In the genomic region with DNA sequence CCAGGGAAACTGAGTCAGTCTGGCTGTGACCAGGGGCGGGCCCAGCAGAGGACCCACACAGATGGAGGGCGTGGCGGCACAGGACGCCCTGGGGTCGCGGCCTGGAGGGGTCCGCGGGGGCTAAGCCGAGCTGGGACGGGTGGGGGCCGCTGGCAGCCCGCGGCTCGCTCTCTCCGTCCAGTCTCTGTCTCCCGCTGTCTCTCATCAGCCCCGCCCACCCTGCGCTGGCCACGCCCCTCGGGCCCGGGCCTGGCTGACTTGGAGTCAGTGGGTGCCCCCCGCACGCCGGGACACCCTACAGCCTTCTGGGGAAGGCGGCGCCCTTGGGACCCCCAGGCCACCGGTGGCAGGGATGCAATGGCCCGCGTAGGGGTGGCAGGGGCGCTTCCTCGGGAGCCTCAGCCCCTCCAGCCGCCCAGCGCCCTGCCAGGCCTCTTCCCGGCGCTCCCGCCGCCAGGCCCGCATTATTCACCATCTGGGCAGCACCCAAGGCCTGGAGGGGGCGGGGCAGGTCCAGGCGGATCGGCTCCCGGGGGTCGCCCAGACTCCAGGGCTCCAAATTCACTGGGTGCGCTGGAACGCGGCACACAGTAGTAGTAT, we compare ENCODE assay signal across 8 cellular contexts. TPM values are rescaled to one million over a fixed set of nuclear protein-coding genes. Genes with fewer than 3 reads are reported as not detected.
A peak's percentile ranks its signal among the peaks of the same experiment; 100 is the strongest.
DNase-seq lines count a peak whose midpoint lies in the region; ATAC-seq and TF ChIP-seq lines count a peak whose summit lies in the region.

A gene (minus strand): TSS at position 186 of the 600 bp plus-strand sequence. CDS start 6,241 bp downstream, outside the sequence.

- H3K4me1 ChIP-seq in GM23338 (ENCODE audit: insufficient read depth), result peaks cover 10% of the 10 kb centered on the region
- peaks cover 0 to 8% (median 4%) of the 10 kb centered on the region in 4 donors for H3K4me1 ChIP-seq in liver (ENCODE audit: control insufficient read depth in 4 of 4, insufficient read depth in 4 of 4, low read length in 3 of 4)

- TF ChIP-seq CTCF in AG04450 (IDR thresholded peaks at IDR 0.05; ENCODE audit: low read depth, low read length) (no peak), GM23338 (conservative IDR thresholded peaks at IDR 0.05; ENCODE audit: low read depth in 2 of 2) (no peak), activated B cell treated with CpG ODN at 0.5 μM for 24 hours (IDR thresholded peaks at IDR 0.05) (no peak), liver (IDR thresholded peaks at IDR 0.05; ENCODE audit: low read depth, low read length, missing input control) (no peak)

- peaks cover 10% of the 10 kb centered on the region for H3K27me3 Mint-ChIP-seq in GM23338 (ENCODE audit: insufficient read depth, low read depth, poor library complexity)
- H3K27me3 Mint-ChIP-seq in activated B cell treated with CpG ODN at 0.5 μM for 24 hours, result peaks cover 1% of the 10 kb centered on the region
- peaks cover 16% of the 10 kb centered on the region for H3K27me3 Mint-ChIP-seq in dendritic cell treated with granulocyte-macrophage colony-stimulating factor and Interleukin-4, amounts not matched to agents 40 ng/mL and 50 ng/mL, for 4 days

- H3K4me1 Mint-ChIP-seq in GM23338 (peaks cover 11% of the 10 kb centered on the region), activated B cell treated with CpG ODN at 0.5 μM for 24 hours (peaks cover 18% of the 10 kb centered on the region)
- H3K4me1 Mint-ChIP-seq in dendritic cell treated with granulocyte-macrophage colony-stimulating factor and Interleukin-4, amounts not matched to agents 40 ng/mL and 50 ng/mL, for 4 days (ENCODE audit: low read depth), result peaks cover 32% of the 10 kb centered on the region

- H3F3A ChIP-seq in GM23338 (replicated peaks; ENCODE audit: low read depth), result peaks cover 4% of the 10 kb centered on the region; the same call in 1 of the 2 replicates

- POLR2A ChIA-PET in AG04450 (lab: Yijun Ruan, JAX), result interaction anchor here (1.6 kb wide), 1 partner anchor 26 kb away, joined by 3 read pairs; no protein-coding TSS in a partner anchor
- POLR2A ChIA-PET in activated B cell treated with CpG ODN at 0.5 μM for 24 hours (lab: Charles Lee), result interaction anchor here (0.6 kb wide), 1 partner anchor 22 kb away, joined by 4 read pairs; no protein-coding TSS in a partner anchor

- peak; percentile 74 for ATAC-seq in GM23338
- peak; percentile 63 for ATAC-seq in activated B cell treated with CpG ODN at 0.5 μM for 24 hours (ENCODE audit: low read depth)
- no peak for ATAC-seq in GM21619 (IDR thresholded peaks at IDR 0.05; ENCODE audit: unreplicated experiment)

- H3K36me3 Mint-ChIP-seq in GM23338 (ENCODE audit: low read depth) (peaks cover 10% of the 10 kb centered on the region), activated B cell treated with CpG ODN at 0.5 μM for 24 hours (ENCODE audit: low read depth) (peaks cover 10% of the 10 kb centered on the region)
- H3K36me3 Mint-ChIP-seq in dendritic cell treated with granulocyte-macrophage colony-stimulating factor and Interleukin-4, amounts not matched to agents 40 ng/mL and 50 ng/mL, for 4 days (ENCODE audit: low read depth), result peaks cover 22% of the 10 kb centered on the region

- H3K4me3 ChIP-seq in AG04450 (ENCODE audit: low read depth, low read length), result peak within 1 kb of the TSS; percentile 72
- H3K4me3 ChIP-seq in GM23338, result peak within 1 kb of the TSS; percentile 64
- H3K4me3 ChIP-seq in liver (ENCODE audit: low read depth in 1 of 3, low read length in 3 of 3), result peak within 1 kb of the TSS in 2 of 3 donors; percentile 2 to 55

- WGBS in liver, result 5% methylated on average over 46 of the region's 46 CpGs

- intact Hi-C loops in activated B cell treated with CpG ODN at 0.5 μM for 24 hours (cut with micrococcal nuclease), result loop anchor here (5.0 kb wide), 1 partner anchor 49 kb away; a partner anchor contains a TSS
- intact Hi-C loops in dendritic cell treated with granulocyte-macrophage colony-stimulating factor and Interleukin-4, amounts not matched to agents 40 ng/mL and 50 ng/mL, for 4 days (cut with micrococcal nuclease), result no loop called here

- no peak within 1 kb of the TSS for H3K27ac ChIP-seq in AG04450 (ENCODE audit: low read depth, low read length)
- no peak within 1 kb of the TSS for H3K27ac ChIP-seq in GM23338 (ENCODE audit: low read depth)
- H3K27ac ChIP-seq in liver (ENCODE audit: low read depth in 1 of 2, low read length in 2 of 2), result peak within 1 kb of the TSS; percentile 69 to 73

- DNase-seq in AG04450 (ENCODE audit: low read depth, low spot score), result no peak
- DNase-seq in GM23338 (ENCODE audit: low spot score), result peak; percentile 63
- peak; percentile 74 for DNase-seq in activated B cell treated with CpG ODN at 0.5 μM for 24 hours
- DNase-seq in stimulated activated CD4-positive, alpha-beta T cell treated with anti-CD3 and anti-CD28 coated beads, TNF-alpha, amount 100 ng/mL, for 48 hours (ENCODE audit: low read depth in 3 of 3), result peak in 2 of 3 donors; percentile 21 to 57
- no peak for DNase-seq in SK-N-DZ (ENCODE audit: low spot score)

- H3K9me2 ChIP-seq in GM23338 (ENCODE audit: insufficient read depth), result no peaks in the 10 kb centered on the region

- CTCF ChIA-PET in AG04450 (lab: Charles Lee) (no interaction called here), activated B cell treated with CpG ODN at 0.5 μM for 24 hours (lab: Charles Lee) (interaction anchor here (0.9 to 1.2 kb wide), 2 partner anchors 16 to 61 kb away, joined by 3 to 4 read pairs; no protein-coding TSS in a partner anchor)

- H3K9ac ChIP-seq in liver (ENCODE audit: low read depth in 1 of 2, low read length in 2 of 2), result no peak within 1 kb of the TSS

- H3K9me3 ChIP-seq in AG04450 (ENCODE audit: control insufficient read depth, insufficient read depth, low read length), result peaks cover 15% of the 10 kb centered on the region; the same call in 1 of the 2 replicates
- H3K9me3 ChIP-seq in liver (ENCODE audit: control insufficient read depth in 4 of 4, low read length in 3 of 4), result no peaks in the 10 kb centered on the region

- H3K27ac Mint-ChIP-seq in GM23338, result no peak within 1 kb of the TSS
- H3K27ac Mint-ChIP-seq in activated B cell treated with CpG ODN at 0.5 μM for 24 hours, result no peak within 1 kb of the TSS
- peak within 1 kb of the TSS; percentile 74 for H3K27ac Mint-ChIP-seq in dendritic cell treated with granulocyte-macrophage colony-stimulating factor and Interleukin-4, amounts not matched to agents 40 ng/mL and 50 ng/mL, for 4 days

- H3K4me3 Mint-ChIP-seq in GM23338, result peak within 1 kb of the TSS; percentile 69
- H3K4me3 Mint-ChIP-seq in activated B cell treated with CpG ODN at 0.5 μM for 24 hours, result peak within 1 kb of the TSS; percentile 65
- peak within 1 kb of the TSS; percentile 60 for H3K4me3 Mint-ChIP-seq in dendritic cell treated with granulocyte-macrophage colony-stimulating factor and Interleukin-4, amounts not matched to agents 40 ng/mL and 50 ng/mL, for 4 days

- H3K9me3 Mint-ChIP-seq in GM23338 (no peaks in the 10 kb centered on the region), activated B cell treated with CpG ODN at 0.5 μM for 24 hours (no peaks in the 10 kb centered on the region)
- peaks cover 7% of the 10 kb centered on the region for H3K9me3 Mint-ChIP-seq in dendritic cell treated with granulocyte-macrophage colony-stimulating factor and Interleukin-4, amounts not matched to agents 40 ng/mL and 50 ng/mL, for 4 days

- H3K36me3 ChIP-seq in GM23338 (ENCODE audit: insufficient read depth), result no peaks in the 10 kb centered on the region
- peaks cover 2 to 8% (median 3%) of the 10 kb centered on the region in 4 donors for H3K36me3 ChIP-seq in liver (ENCODE audit: control insufficient read depth in 4 of 4, insufficient read depth in 3 of 4, low read depth in 1 of 4, low read length in 3 of 4)

- H4K20me1 ChIP-seq in GM23338 (replicated peaks; ENCODE audit: insufficient read depth), result no peaks in the 10 kb centered on the region

- H3K79me2 ChIP-seq in GM23338 (replicated peaks; ENCODE audit: insufficient read depth), result no peaks in the 10 kb centered on the region

- peak within 1 kb of the TSS; percentile 80 for H2AFZ ChIP-seq in GM23338

- H3K27me3 ChIP-seq in AG04450 (ENCODE audit: control insufficient read depth, insufficient read depth, low read length), result no peaks in the 10 kb centered on the region
- peaks cover 11% of the 10 kb centered on the region for H3K27me3 ChIP-seq in GM23338 (ENCODE audit: insufficient read depth)
- H3K27me3 ChIP-seq in liver (ENCODE audit: control insufficient read depth in 4 of 4, insufficient read depth in 4 of 4, low read length in 3 of 4), result no peaks in the 10 kb centered on the region

- peak within 1 kb of the TSS; percentile 95 for H3K4me2 ChIP-seq in GM23338

- TF ChIP-seq RAD21 in liver (IDR thresholded peaks at IDR 0.05), result no peak

TF ChIP-seq in GM23338, 12 proteins besides CTCF, POLR2A, EP300 and RAD21 (continues in another document):
- TF ChIP-seq EZH2 (IDR thresholded peaks at IDR 0.05; ENCODE audit: low read depth, unreplicated experiment) (no peak), NANOG (IDR thresholded peaks at IDR 0.05; ENCODE audit: borderline replicate concordance) (no peak), CREB1 (CRISPR knock-in tag; IDR thresholded peaks at IDR 0.05; ENCODE audit: low read depth) (no peak), ZNF331 (CRISPR knock-in tag; IDR thresholded peaks at IDR 0.05; ENCODE audit: low read depth) (no peak), EZH2phosphoT487 (IDR thresholded peaks at IDR 0.05; ENCODE audit: unreplicated experiment) (no peak), ZNF114 (CRISPR knock-in tag; IDR thresholded peaks at IDR 0.05) (no peak), POLR2AphosphoS5 (IDR thresholded peaks at IDR 0.05; ENCODE audit: low read depth) (no peak), STAT1 (IDR thresholded peaks at IDR 0.05; ENCODE audit: unreplicated experiment) (no peak)

RNA-seq across cellular contexts. Expression of the gene that starts here (rescaled TPM):
- polyA plus RNA-seq in AG04450 (2011; rRNA removed) (0.84 and 0.99 TPM in 2 replicates), GM23338 (2016; fragmentation: Nextera tagmentation; extraction: Ambion mirVana) (0.42 and 0.47 TPM in 2 replicates), liver (1 to 10 TPM; 5.0 to 5.9 TPM)
- polyA minus RNA-seq in AG04450 (2011; rRNA and poly(A)+ RNA removed), result 0.43 and 1.1 TPM in 2 replicates
- 0.73 and 0.82 TPM in 2 replicates for total RNA-seq in GM23338 (2014; rRNA removed; shearing (Covaris generic))
- total RNA-seq in activated B cell treated with CpG ODN at 0.5 μM for 24 hours (0.39 and 0.47 TPM in 2 replicates), liver (1 to 10 TPM; 1.7 to 6.0 TPM)
- 0.23 and 0.44 TPM in 2 replicates for polyA plus RNA-seq in SK-N-DZ (2014; cell fraction: cytosol; rRNA removed)
- not detected in 2 replicates for polyA plus RNA-seq in SK-N-DZ (2014; cell fraction: nucleus; rRNA removed)

Comparison
In these comparisons a context has a peak if more than half of its experiments do, and no peak if none do; other contexts are left out.
1. Peak in DNase-seq, ATAC-seq, H3K4me3 ChIP-seq and H3K4me2 ChIP-seq in GM23338; RNA of the gene not detected or under 1 TPM.
2. Peak in DNase-seq and ATAC-seq in activated B cell treated with CpG ODN at 0.5 μM for 24 hours; RNA of the gene not detected or under 1 TPM.
3. DNase-seq: peak in stimulated activated CD4-positive, alpha-beta T cell treated with anti-CD3 and anti-CD28 coated beads, TNF-alpha, amount 100 ng/mL, for 48 hours (2 of 3); none in AG04450 (single experiment) and SK-N-DZ (single experiment).
4. H3K27ac ChIP-seq: peak in liver (2 of 2); none in AG04450 (single experiment) and GM23338 (single experiment).
5. Peak in every context shown above with its lines, with median percentiles within 50 percentile points of each other: H3K4me3 ChIP-seq and H3K4me3 Mint-ChIP-seq.